Comparison of ENCODE assay signal across 8 cellular contexts in genomic region chr17:81869221-81870154, GRCh38. TPM values are rescaled to one million over a fixed set of nuclear protein-coding genes. Genes with fewer than 3 reads are reported as not detected.
DNase-seq lines count a peak whose midpoint lies in the region; FAIRE-seq and TF ChIP-seq lines count a peak whose summit lies in the region.

No MANE protein-coding gene starts in this region.

- peak overlapping the region; percentile 96 for H3K9ac ChIP-seq in astrocyte (ENCODE audit: low read length)
- peak overlapping the region; percentile 81 for H3K9ac ChIP-seq in iPS-20b (ENCODE audit: low read depth, low read length)

- peaks cover 5% of the 10 kb centered on the region for H3K36me3 Mint-ChIP-seq in astrocyte (ENCODE audit: low read depth, unreplicated experiment)

- H3K4me1 Mint-ChIP-seq in astrocyte (ENCODE audit: low read depth, unreplicated experiment) = peaks cover 19% of the 10 kb centered on the region

- TF ChIP-seq CTCF in GM10266 (IDR thresholded peaks at IDR 0.05; ENCODE audit: control insufficient read depth, insufficient read depth, low read depth, missing control alignments) = peak; percentile 76
- peak; percentile 33 for TF ChIP-seq CTCF in astrocyte (IDR thresholded peaks at IDR 0.05; ENCODE audit: insufficient read depth, low read depth, low read length)

- peaks cover 5% of the 10 kb centered on the region for H3K36me3 ChIP-seq in astrocyte (ENCODE audit: insufficient read depth, low read length)
- peaks cover 17% of the 10 kb centered on the region; the same call in 1 of the 2 replicates for H3K36me3 ChIP-seq in iPS-20b (ENCODE audit: insufficient read depth, low read depth, low read length)

- H3K4me3 ChIP-seq in astrocyte (ENCODE audit: insufficient read depth, low read depth, low read length) (peak overlapping the region; percentile 92), iPS-20b (ENCODE audit: low read length) (peak overlapping the region; percentile 89)

- H3K79me2 ChIP-seq in astrocyte (ENCODE audit: insufficient read depth, low read length) = peaks cover 60% of the 10 kb centered on the region

- no peaks in the 10 kb centered on the region for H3K9me3 Mint-ChIP-seq in astrocyte (ENCODE audit: unreplicated experiment)

- no peaks in the 10 kb centered on the region for H3K27me3 ChIP-seq in astrocyte (ENCODE audit: insufficient read depth, low read length)
- H3K27me3 ChIP-seq in iPS-20b (ENCODE audit: insufficient read depth, low read length) = no peaks in the 10 kb centered on the region

- H3K27me3 Mint-ChIP-seq in astrocyte (ENCODE audit: low read depth, unreplicated experiment) = no peaks in the 10 kb centered on the region

- H2AFZ ChIP-seq in astrocyte (ENCODE audit: low read depth, low read length) = no peak overlapping the region

- H3K4me3 Mint-ChIP-seq in astrocyte (ENCODE audit: unreplicated experiment) = peak overlapping the region; percentile 88

- peaks cover 37% of the 10 kb centered on the region for H3K4me1 ChIP-seq in astrocyte (ENCODE audit: insufficient read depth, low read length)
- H3K4me1 ChIP-seq in iPS-20b (ENCODE audit: insufficient read depth, low read length) = no peaks in the 10 kb centered on the region

- peak overlapping the region; percentile 90 for H3K27ac ChIP-seq in astrocyte (ENCODE audit: low read depth, low read length)
- no peak overlapping the region for H3K27ac ChIP-seq in iPS-20b (ENCODE audit: low read length)

- H3K9me3 ChIP-seq in astrocyte (ENCODE audit: insufficient read depth, low read depth, low read length) (no peaks in the 10 kb centered on the region), iPS-20b (ENCODE audit: insufficient read depth, low read depth, low read length) (no peaks in the 10 kb centered on the region)

- FAIRE-seq in astrocyte (lab: Jason Lieb, UNC) = no peak

- H3K27ac Mint-ChIP-seq in astrocyte (ENCODE audit: unreplicated experiment) = peak overlapping the region; percentile 97

- DNase-seq in GM10266 (ENCODE audit: extremely low spot score) = peak; percentile 79
- DNase-seq in NCI-H526 treated with DMSO at 0.1 percent for 48 hours (lab: John Stamatoyannopoulos, UW) = peak; percentile 53
- no peak for DNase-seq in astrocyte (ENCODE audit: low read depth)
- DNase-seq in stimulated activated CD4-positive, alpha-beta T cell treated with anti-CD3 and anti-CD28 coated beads, Interleukin-1b, Interleukin-23, amount 100 ng/mL, for 48 hours = peak; percentile 43
- DNase-seq in GF-D8 (lab: John Stamatoyannopoulos, UW) = no peak
- DNase-seq in middle frontal gyrus (ENCODE audit: extremely low spot score, low spot score) = no peak
- no peak for DNase-seq in NCI-H1436 treated with DMSO at 0.1 percent for 48 hours (lab: John Stamatoyannopoulos, UW)

- H3K4me2 ChIP-seq in astrocyte (ENCODE audit: low read length) = peak overlapping the region; percentile 99

- peaks cover 58% of the 10 kb centered on the region for H4K20me1 ChIP-seq in astrocyte (ENCODE audit: insufficient read depth, low read length)

RNA-seq across cellular contexts. Expression of gene ARHGDIA, which starts 1.6 kb away (rescaled TPM):
- 352 and 367 TPM in 2 replicates for total RNA-seq in astrocyte

RNA-seq across cellular contexts. Expression of gene P4HB, which starts 9.2 kb away (rescaled TPM):
- 1,268 and 1,504 TPM in 2 replicates for total RNA-seq in astrocyte

RNA-seq across cellular contexts. Expression of gene ALYREF, which starts 21.9 kb away (rescaled TPM):
- 86.4 and 110 TPM in 2 replicates for total RNA-seq in astrocyte

RNA-seq across cellular contexts. Expression of gene ANAPC11, which starts 22.0 kb away (rescaled TPM):
- total RNA-seq in astrocyte = 104 and 113 TPM in 2 replicates

RNA-seq across cellular contexts. Expression of gene NPB, which starts 32.5 kb away (rescaled TPM):
- total RNA-seq in astrocyte = 2.0 and 2.7 TPM in 2 replicates

Comparison
In these comparisons a context has a peak if more than half of its experiments do, and no peak if none do; other contexts are left out.
1. DNase-seq: peak in GM10266 (single experiment), NCI-H526 treated with DMSO at 0.1 percent for 48 hours (single experiment) and stimulated activated CD4-positive, alpha-beta T cell treated with anti-CD3 and anti-CD28 coated beads, Interleukin-1b, Interleukin-23, amount 100 ng/mL, for 48 hours (single experiment); none in astrocyte (single experiment), GF-D8 (single experiment), middle frontal gyrus (single experiment) and NCI-H1436 treated with DMSO at 0.1 percent for 48 hours (single experiment).